11 cellular contexts compared by ENCODE assay signal in the genomic region with DNA sequence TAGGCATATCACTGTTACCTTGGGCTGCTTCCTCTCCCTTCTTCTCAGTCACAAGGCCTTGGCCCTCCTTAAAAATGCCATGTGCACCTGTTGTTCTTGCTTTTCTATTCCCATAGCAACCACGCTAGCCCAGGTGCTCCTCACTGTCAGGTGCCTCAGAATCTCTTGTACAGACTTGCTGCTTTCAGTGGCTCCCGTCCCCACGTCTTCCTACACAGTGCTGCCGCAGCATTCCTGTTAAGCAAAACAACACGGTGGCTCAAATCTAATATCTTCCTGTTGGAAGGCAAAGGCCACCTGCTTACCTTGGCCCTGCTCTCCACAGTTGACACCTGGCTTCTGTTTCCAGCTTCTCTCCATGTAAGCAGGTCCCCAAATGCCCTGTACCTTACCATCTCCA.
DNase-seq lines count a peak whose midpoint lies in the region; ATAC-seq, FAIRE-seq and TF ChIP-seq lines count a peak whose summit lies in the region.
"Had no signal": no experiment of that assay in that cellular context is flagged by ENCODE, and none has a peak within 500 bp of the region (broad histone marks: within the 10 kb centered on the region; RNA-seq: fewer than 3 reads in every experiment).

No MANE protein-coding gene starts in this region.

- intact Hi-C loops in activated B cell treated with CpG ODN at 0.5 μM for 24 hours (cut with micrococcal nuclease) = no loop called here
- intact Hi-C loops in pancreas (cut with DNase I) = no loop called here

- ATAC-seq in activated B cell treated with CpG ODN at 0.5 μM for 24 hours (ENCODE audit: low read depth) = no peak
- ATAC-seq in pancreas = peak; percentile 68 to 80 (median 75)

- POLR2A ChIA-PET in activated B cell treated with CpG ODN at 0.5 μM for 24 hours (lab: Charles Lee) = interaction anchor here (1.1 kb wide), 1 partner anchor 55 kb away, joined by 4 read pairs; no protein-coding TSS in a partner anchor

- in situ Hi-C loops in ACHN (cut with HindIII; ENCODE audit: low pct_ligation_motif_present, low pct_unique_long_range_greater_than_20kb, low sequenced_read_pairs) = no loop called here

- H3K27ac ChIP-seq in pancreas = peak overlapping the region; percentile 55 to 65 (median 63)
- H3K27ac ChIP-seq: neural progenitor cell, WERI-Rb-1 had no signal

- no peaks in the 10 kb centered on the region for H3K36me3 ChIP-seq in pancreas
- H3K36me3 ChIP-seq: neural progenitor cell, WERI-Rb-1 had no signal

- peaks cover 90% of the 10 kb centered on the region for H3K4me1 Mint-ChIP-seq in activated B cell treated with CpG ODN at 0.5 μM for 24 hours

- FAIRE-seq in GM12891 (lab: Jason Lieb, UNC) (peak; percentile 81), pancreas (lab: Jason Lieb, UNC) (no peak), urothelium cell line (lab: Jason Lieb, UNC) (no peak)

- no peaks in the 10 kb centered on the region for H3K27me3 Mint-ChIP-seq in activated B cell treated with CpG ODN at 0.5 μM for 24 hours

- no peak for TF ChIP-seq CTCF in activated B cell treated with CpG ODN at 0.5 μM for 24 hours (IDR thresholded peaks at IDR 0.05)
- TF ChIP-seq CTCF in pancreas (IDR thresholded peaks at IDR 0.05) = no peak

- peak overlapping the region; percentile 84 for H3K27ac Mint-ChIP-seq in activated B cell treated with CpG ODN at 0.5 μM for 24 hours
- H3K27ac Mint-ChIP-seq: neural progenitor cell had no signal

- peaks cover 19 to 42% (median 41%) of the 10 kb centered on the region in 3 donors for H3K4me1 ChIP-seq in pancreas
- H3K4me1 ChIP-seq: neural progenitor cell had no signal

- H3K9me3 Mint-ChIP-seq in activated B cell treated with CpG ODN at 0.5 μM for 24 hours = no peaks in the 10 kb centered on the region
- H3K9me3 Mint-ChIP-seq: neural progenitor cell had no signal

- no peak for TF ChIP-seq POLR2A in GM12891 (IDR thresholded peaks at IDR 0.05; ENCODE audit: low read depth, low read length)

- DNase-seq in GM12891 (ENCODE audit: insufficient read length, low spot score) (no peak), NCI-H187 treated with DMSO at 0.1 percent for 48 hours (lab: John Stamatoyannopoulos, UW) (peak; percentile 88), activated B cell treated with CpG ODN at 0.5 μM for 24 hours (no peak), pancreas (peak in 4 of 6 donors; percentile 52 to 77 (median 63)), urothelium cell line (ENCODE audit: low spot score) (no peak), NCI-H1930 (lab: John Stamatoyannopoulos, UW) (no peak), ACHN (no peak)
- DNase-seq: effector memory CD4-positive, alpha-beta T cell; NCI-H526 treated with DMSO at 0.1 percent for 48 hours; WERI-Rb-1 had no signal

- no peak overlapping the region for H3K4me3 ChIP-seq in pancreas
- H3K4me3 ChIP-seq: neural progenitor cell had no signal

- WGBS in pancreas, 2 donors = 26 to 29% methylated on average over 5 of the region's 5 CpGs

- no peaks in the 10 kb centered on the region for H3K9me3 ChIP-seq in pancreas

- peaks cover 1% of the 10 kb centered on the region for H3K36me3 Mint-ChIP-seq in activated B cell treated with CpG ODN at 0.5 μM for 24 hours (ENCODE audit: low read depth)
- H3K36me3 Mint-ChIP-seq: neural progenitor cell had no signal

- CTCF ChIA-PET in activated B cell treated with CpG ODN at 0.5 μM for 24 hours (lab: Charles Lee) = no interaction called here

- H3K27me3 ChIP-seq in pancreas = no peaks in the 10 kb centered on the region
- H3K27me3 ChIP-seq: neural progenitor cell had no signal

- peak overlapping the region; percentile 8 for H3K4me3 Mint-ChIP-seq in activated B cell treated with CpG ODN at 0.5 μM for 24 hours
- H3K4me3 Mint-ChIP-seq: neural progenitor cell had no signal

TF ChIP-seq in GM12891, 5 proteins besides CTCF, POLR2A, EP300 and RAD21:
- TF ChIP-seq SPI1 (IDR thresholded peaks at IDR 0.05; ENCODE audit: low read depth, low read length) = peak; percentile 19; the same call in 1 of the 2 replicates
- TF ChIP-seq POU2F2 (IDR thresholded peaks at IDR 0.05; ENCODE audit: low read depth, low read length) = no peak

Comparison
In these comparisons a context has a peak if more than half of its experiments do, and no peak if none do; other contexts are left out.
1. DNase-seq: peak in NCI-H187 treated with DMSO at 0.1 percent for 48 hours (single experiment) and pancreas (4 of 6); none in GM12891 (single experiment), activated B cell treated with CpG ODN at 0.5 μM for 24 hours (single experiment), urothelium cell line (single experiment), NCI-H1930 (0 of 2) and ACHN (single experiment).